ENCODE assay signal across 17 cellular contexts in the genomic region with DNA sequence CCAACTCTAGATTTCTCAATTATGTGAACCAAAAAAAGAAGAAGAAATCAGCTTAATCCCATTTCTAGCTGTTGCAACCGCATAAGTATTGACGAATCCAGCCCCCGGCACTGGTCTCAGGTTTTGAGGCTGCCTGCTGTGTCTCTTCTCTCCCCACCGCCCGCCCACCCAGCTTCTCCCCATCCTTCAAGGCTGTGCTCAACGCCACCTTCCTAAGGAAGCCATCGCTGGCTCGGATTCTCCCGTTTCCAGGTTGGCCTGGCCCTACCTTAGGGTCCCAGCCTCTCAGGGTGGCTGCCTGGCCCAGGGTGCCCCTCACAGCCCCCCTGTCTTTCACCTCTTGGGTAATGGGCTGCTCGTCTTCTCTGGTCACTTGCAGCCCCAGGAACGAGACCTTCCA.
A peak's percentile ranks its signal among the peaks of the same experiment; 100 is the strongest.
DNase-seq lines count a peak whose midpoint lies in the region; ATAC-seq and TF ChIP-seq lines count a peak whose summit lies in the region.
"Had no signal": no experiment of that assay in that cellular context is flagged by ENCODE, and none has a peak within 500 bp of the region (broad histone marks: within the 10 kb centered on the region; RNA-seq: fewer than 3 reads in every experiment).

No MANE protein-coding gene starts in this region.

- DNase-seq in endodermal cell = peak; percentile 20
- DNase-seq in mesenteric fat pad (ENCODE audit: low spot score) = peak; percentile 85
- peak; percentile 41 for DNase-seq in sigmoid colon
- DNase-seq in activated T-cell treated with anti-CD3 and anti-CD28 coated beads, Interleukin-2, amount 50 U/mL, for 1 hour = no peak
- DNase-seq: AML-193; Caco-2; Calu3; CD4-positive, alpha-beta T cell; CD8-positive, alpha-beta T cell; DMS79 treated with DMSO at 0.1 percent for 48 hours; GF-D8 had no signal

- TF ChIP-seq CTCF in endodermal cell (conservative IDR thresholded peaks at IDR 0.05) = no peak
- no peak for TF ChIP-seq CTCF in sigmoid colon (IDR thresholded peaks at IDR 0.05)

- no peak for TF ChIP-seq EP300 in sigmoid colon (IDR thresholded peaks at IDR 0.05)

- 80 to 88% methylated on average over 5 to 11 of the region's 11 CpGs for WGBS in endodermal cell (ENCODE audit: insufficient coverage in 1 of 2, insufficient read length in 1 of 2), 2 experiments
- 80 to 85% methylated on average over 11 of the region's 11 CpGs for WGBS in sigmoid colon, 2 donors

- H3K9me3 ChIP-seq in endodermal cell (ENCODE audit: control insufficient read depth, low read length) (no peaks in the 10 kb centered on the region), sigmoid colon (no peaks in the 10 kb centered on the region)
- H3K9me3 ChIP-seq: Caco-2 had no signal

- H3K4me1 ChIP-seq in endodermal cell (ENCODE audit: control insufficient read depth, insufficient read depth, low read length) (no peaks in the 10 kb centered on the region), sigmoid colon (no peaks in the 10 kb centered on the region)
- H3K4me1 ChIP-seq: Caco-2 had no signal

- no peak overlapping the region for H3K27ac Mint-ChIP-seq in endodermal cell
- H3K27ac Mint-ChIP-seq: B cell; CD4-positive, alpha-beta T cell; CD8-positive, alpha-beta T cell had no signal

- no peaks in the 10 kb centered on the region for H3K4me1 Mint-ChIP-seq in endodermal cell
- H3K4me1 Mint-ChIP-seq: B cell had no signal

- no peak overlapping the region for H3K27ac ChIP-seq in endodermal cell (ENCODE audit: low read depth, low read length)
- no peak overlapping the region for H3K27ac ChIP-seq in sigmoid colon
- H3K27ac ChIP-seq: 22Rv1; BLaER1 treated with 17β-estradiol and CSF1 and Interleukin-3, amounts not matched to agents 10 nM and 100 nM; C4-2B had no signal

- no peak overlapping the region for H3K4me3 ChIP-seq in endodermal cell (ENCODE audit: low read length)
- H3K4me3 ChIP-seq in sigmoid colon = no peak overlapping the region
- H3K4me3 ChIP-seq: A549; BLaER1 treated with 17β-estradiol and CSF1 and Interleukin-3, amounts not matched to agents 10 nM and 100 nM had no signal

- ATAC-seq in HG03135 (IDR thresholded peaks at IDR 0.05; ENCODE audit: unreplicated experiment) = no peak
- ATAC-seq: A549; CD8-positive, alpha-beta T cell had no signal

- TF ChIP-seq POLR2A in sigmoid colon (IDR thresholded peaks at IDR 0.05) = no peak

- H3K36me3 ChIP-seq in endodermal cell (ENCODE audit: control insufficient read depth, insufficient read depth, low read length) = no peaks in the 10 kb centered on the region
- H3K36me3 ChIP-seq in sigmoid colon = no peaks in the 10 kb centered on the region
- H3K36me3 ChIP-seq: BLaER1 treated with 17β-estradiol and CSF1 and Interleukin-3, amounts not matched to agents 10 nM and 100 nM had no signal

- peaks cover 3% of the 10 kb centered on the region for H3K9me3 Mint-ChIP-seq in endodermal cell
- H3K9me3 Mint-ChIP-seq: CD4-positive, alpha-beta T cell; CD8-positive, alpha-beta T cell had no signal

- H3K27me3 ChIP-seq in endodermal cell (ENCODE audit: control insufficient read depth, insufficient read depth, low read length, poor library complexity, severe bottlenecking) (no peaks in the 10 kb centered on the region), sigmoid colon (peaks cover 0 to 26% (median 2%) of the 10 kb centered on the region in 3 donors)

- H3K36me3 Mint-ChIP-seq in endodermal cell (ENCODE audit: low read depth) = no peaks in the 10 kb centered on the region
- H3K36me3 Mint-ChIP-seq: CD8-positive, alpha-beta T cell had no signal

- H3K4me3 Mint-ChIP-seq in endodermal cell = no peak overlapping the region
- H3K4me3 Mint-ChIP-seq: B cell; CD4-positive, alpha-beta T cell; CD8-positive, alpha-beta T cell had no signal

- H3K9ac ChIP-seq in endodermal cell (ENCODE audit: extremely low read depth, low read length, poor library complexity, severe bottlenecking) = no peak overlapping the region
- H3K9ac ChIP-seq: BLaER1 treated with 17β-estradiol and CSF1 and Interleukin-3, amounts not matched to agents 10 nM and 100 nM had no signal

- H3K27me3 Mint-ChIP-seq in endodermal cell (ENCODE audit: insufficient read depth) = peaks cover 3% of the 10 kb centered on the region

- intact Hi-C loops in sigmoid colon (cut with DNase I) = no loop called here
